ENCODE assay signal across 8 cellular contexts in genomic region chr11:95024958-95025357, GRCh38. TPM values are rescaled to one million over a fixed set of nuclear protein-coding genes. Genes with fewer than 3 reads are reported as not detected.
"Had no signal": no experiment of that assay in that cellular context is flagged by ENCODE, and none has a peak within 500 bp of the region (broad histone marks: within the 10 kb centered on the region; RNA-seq: fewer than 3 reads in every experiment).

KDM4E (plus strand) TSS chr11:95025258; CDS start chr11:95025558, 300 bp downstream.

- H3K4me3 ChIP-seq: GM12878 had no signal

- ATAC-seq: GM12878 had no signal

- FAIRE-seq: G401.6, GM12891, GM12892, GM18507, GM19239 had no signal

- DNase-seq: GDM1, GF-D8 had no signal

RNA-seq across cellular contexts. Expression of gene KDM4E, which starts in this region (rescaled TPM):
- total RNA-seq: GM12878 had no signal
- polyA plus RNA-seq: GM12878 had no signal
